9 cellular contexts compared by ENCODE assay signal in the genomic region with DNA sequence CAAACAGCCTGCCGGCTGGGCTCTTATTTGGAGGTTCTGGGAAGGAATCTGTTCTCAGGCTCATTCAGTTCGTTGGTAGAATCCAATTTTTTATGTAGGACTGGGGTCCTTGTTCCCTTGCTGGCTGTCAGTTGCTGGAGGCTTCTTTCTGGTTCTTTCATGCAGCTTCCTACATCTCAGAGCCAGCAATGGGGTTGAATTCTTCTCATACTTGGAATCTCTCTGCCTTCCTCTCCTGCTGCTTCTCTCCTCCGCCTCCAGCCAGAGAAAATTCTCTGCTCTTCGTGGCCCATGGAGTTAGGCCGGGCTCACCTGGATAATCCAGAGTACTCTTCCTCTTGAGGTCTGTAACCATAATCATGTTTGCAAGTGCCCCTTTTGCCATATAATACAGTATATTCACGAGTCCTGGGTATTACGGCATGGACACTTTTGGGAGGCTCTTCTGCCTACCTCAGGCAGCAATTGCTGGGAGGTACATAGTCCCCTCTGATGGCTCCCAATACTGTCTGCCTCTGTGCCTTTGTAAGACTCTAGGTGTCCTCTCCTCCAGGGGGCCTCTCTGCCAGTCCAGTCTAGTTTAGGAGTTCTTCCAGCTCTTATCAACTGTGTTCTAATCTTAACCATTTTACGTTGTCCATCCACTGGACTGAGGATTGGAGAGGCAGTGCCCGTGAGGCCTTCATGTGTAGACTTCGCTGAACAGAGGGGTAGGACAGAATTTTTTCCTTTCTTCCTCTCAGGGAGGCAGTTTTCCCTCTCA. TPM values are rescaled to one million over a fixed set of nuclear protein-coding genes. Genes with fewer than 3 reads are reported as not detected.
DNase-seq lines count a peak whose midpoint lies in the region; ATAC-seq and TF ChIP-seq lines count a peak whose summit lies in the region.
"Had no signal": no experiment of that assay in that cellular context is flagged by ENCODE, and none has a peak within 500 bp of the region (broad histone marks: within the 10 kb centered on the region; RNA-seq: fewer than 3 reads in every experiment).

No MANE protein-coding gene starts in this region.

- peak overlapping the region; percentile 92; the same call in 1 of the 2 replicates for H3K4me3 ChIP-seq in iPS-20b (ENCODE audit: low read length)

- peaks cover 15% of the 10 kb centered on the region; the same call in 1 of the 2 replicates for H3K36me3 ChIP-seq in iPS-20b (ENCODE audit: insufficient read depth, low read depth, low read length)

- POLR2A ChIA-PET in activated CD8-positive, alpha-beta T cell treated with anti-CD3 and anti-CD28 coated beads for 36 hours (lab: Charles Lee): interaction anchor here (4.5 kb wide), 1 partner anchor 14 kb away, joined by 34 read pairs; no protein-coding TSS in a partner anchor

- ATAC-seq in activated naive CD4-positive, alpha-beta T cell treated with anti-CD3 and anti-CD28 coated beads, Interleukin-2, amount 50 U/mL, for 72 hours: no peak
- ATAC-seq in activated CD8-positive, alpha-beta T cell treated with anti-CD3 and anti-CD28 coated beads for 36 hours: no peak
- no peak for ATAC-seq in stimulated activated naive CD8-positive, alpha-beta T cell treated with anti-CD3 and anti-CD28 coated beads, Interleukin-15, amount 100 ng/mL, for 72 hours
- no peak for ATAC-seq in GM21528 (IDR thresholded peaks at IDR 0.05; ENCODE audit: low FRiP score, unreplicated experiment)

- peaks cover 57% of the 10 kb centered on the region for H3K4me1 Mint-ChIP-seq in activated naive CD4-positive, alpha-beta T cell treated with anti-CD3 and anti-CD28 coated beads, Interleukin-2, amount 10 ng/mL, durations not matched to agents 7 days and 5 days
- H3K4me1 Mint-ChIP-seq in activated CD8-positive, alpha-beta T cell treated with anti-CD3 and anti-CD28 coated beads for 36 hours (ENCODE audit: low read depth): peaks cover 49% of the 10 kb centered on the region
- peaks cover 69% of the 10 kb centered on the region for H3K4me1 Mint-ChIP-seq in stimulated activated naive CD8-positive, alpha-beta T cell treated with anti-CD3 and anti-CD28 coated beads, Interleukin-15, amount 100 ng/mL, for 72 hours

- peaks cover 10% of the 10 kb centered on the region for H3K36me3 Mint-ChIP-seq in activated naive CD4-positive, alpha-beta T cell treated with anti-CD3 and anti-CD28 coated beads, Interleukin-2, amount 10 ng/mL, durations not matched to agents 7 days and 5 days
- H3K36me3 Mint-ChIP-seq in activated naive CD4-positive, alpha-beta T cell treated with anti-CD3 and anti-CD28 coated beads, Interleukin-2, amount 50 U/mL, for 72 hours: peaks cover 9 to 19% of the 10 kb centered on the region in 2 donors
- peaks cover 14% of the 10 kb centered on the region for H3K36me3 Mint-ChIP-seq in activated CD8-positive, alpha-beta T cell treated with anti-CD3 and anti-CD28 coated beads for 36 hours (ENCODE audit: low read depth)

- CTCF ChIA-PET in activated naive CD4-positive, alpha-beta T cell treated with anti-CD3 and anti-CD28 coated beads, Interleukin-2, amount 10 ng/mL, durations not matched to agents 7 days and 5 days (lab: Charles Lee): no interaction called here
- CTCF ChIA-PET in activated CD8-positive, alpha-beta T cell treated with anti-CD3 and anti-CD28 coated beads for 36 hours (lab: Charles Lee): interaction anchor here (1.0 kb wide), 1 partner anchor 201 kb away, joined by 3 read pairs; no protein-coding TSS in a partner anchor

- peaks cover 9% of the 10 kb centered on the region for H3K4me1 ChIP-seq in iPS-20b (ENCODE audit: insufficient read depth, low read length)

- H3K9me3 ChIP-seq in iPS-20b (ENCODE audit: insufficient read depth, low read depth, low read length): no peaks in the 10 kb centered on the region

- peak overlapping the region; percentile 16 for H3K27ac Mint-ChIP-seq in activated naive CD4-positive, alpha-beta T cell treated with anti-CD3 and anti-CD28 coated beads, Interleukin-2, amount 10 ng/mL, durations not matched to agents 7 days and 5 days
- H3K27ac Mint-ChIP-seq in activated naive CD4-positive, alpha-beta T cell treated with anti-CD3 and anti-CD28 coated beads, Interleukin-2, amount 50 U/mL, for 72 hours: no peak overlapping the region
- no peak overlapping the region for H3K27ac Mint-ChIP-seq in activated CD8-positive, alpha-beta T cell treated with anti-CD3 and anti-CD28 coated beads for 36 hours
- H3K27ac Mint-ChIP-seq in stimulated activated naive CD8-positive, alpha-beta T cell treated with anti-CD3 and anti-CD28 coated beads, Interleukin-15, amount 100 ng/mL, for 72 hours: peak overlapping the region in 1 of 2 donors; percentile 23

- peak overlapping the region; percentile 68 for H3K4me3 Mint-ChIP-seq in activated naive CD4-positive, alpha-beta T cell treated with anti-CD3 and anti-CD28 coated beads, Interleukin-2, amount 10 ng/mL, durations not matched to agents 7 days and 5 days
- peak overlapping the region; percentile 89 for H3K4me3 Mint-ChIP-seq in activated CD8-positive, alpha-beta T cell treated with anti-CD3 and anti-CD28 coated beads for 36 hours
- H3K4me3 Mint-ChIP-seq in stimulated activated naive CD8-positive, alpha-beta T cell treated with anti-CD3 and anti-CD28 coated beads, Interleukin-15, amount 100 ng/mL, for 72 hours: peak overlapping the region; percentile 53 to 75

- peaks cover 4% of the 10 kb centered on the region for H3K27me3 Mint-ChIP-seq in activated naive CD4-positive, alpha-beta T cell treated with anti-CD3 and anti-CD28 coated beads, Interleukin-2, amount 10 ng/mL, durations not matched to agents 7 days and 5 days
- no peaks in the 10 kb centered on the region for H3K27me3 Mint-ChIP-seq in activated CD8-positive, alpha-beta T cell treated with anti-CD3 and anti-CD28 coated beads for 36 hours
- no peaks in the 10 kb centered on the region for H3K27me3 Mint-ChIP-seq in stimulated activated naive CD8-positive, alpha-beta T cell treated with anti-CD3 and anti-CD28 coated beads, Interleukin-15, amount 100 ng/mL, for 72 hours

- DNase-seq in activated naive CD4-positive, alpha-beta T cell treated with anti-CD3 and anti-CD28 coated beads, Interleukin-2, amount 10 ng/mL, durations not matched to agents 7 days and 5 days: no peak
- no peak for DNase-seq in activated naive CD4-positive, alpha-beta T cell treated with anti-CD3 and anti-CD28 coated beads, Interleukin-2, amount 50 U/mL, for 72 hours (ENCODE audit: low spot score in 2 of 2)
- no peak for DNase-seq in activated CD8-positive, alpha-beta T cell treated with anti-CD3 and anti-CD28 coated beads for 36 hours
- DNase-seq in stimulated activated naive CD8-positive, alpha-beta T cell treated with anti-CD3 and anti-CD28 coated beads, Interleukin-15, amount 100 ng/mL, for 72 hours: no peak
- no peak for DNase-seq in retina
- DNase-seq in COLO668 (lab: John Stamatoyannopoulos, UW; ENCODE audit: unreplicated experiment): no peak
- DNase-seq: SIG-M5 had no signal

- no peaks in the 10 kb centered on the region for H3K27me3 ChIP-seq in iPS-20b (ENCODE audit: insufficient read depth, low read length)

- peaks cover 5% of the 10 kb centered on the region for H3K9me3 Mint-ChIP-seq in activated naive CD4-positive, alpha-beta T cell treated with anti-CD3 and anti-CD28 coated beads, Interleukin-2, amount 10 ng/mL, durations not matched to agents 7 days and 5 days
- no peaks in the 10 kb centered on the region for H3K9me3 Mint-ChIP-seq in activated naive CD4-positive, alpha-beta T cell treated with anti-CD3 and anti-CD28 coated beads, Interleukin-2, amount 50 U/mL, for 72 hours
- H3K9me3 Mint-ChIP-seq in activated CD8-positive, alpha-beta T cell treated with anti-CD3 and anti-CD28 coated beads for 36 hours: no peaks in the 10 kb centered on the region
- H3K9me3 Mint-ChIP-seq in stimulated activated naive CD8-positive, alpha-beta T cell treated with anti-CD3 and anti-CD28 coated beads, Interleukin-15, amount 100 ng/mL, for 72 hours: no peaks in the 10 kb centered on the region

- H3K27ac ChIP-seq in iPS-20b (ENCODE audit: low read length): no peak overlapping the region

- TF ChIP-seq CTCF in activated CD8-positive, alpha-beta T cell treated with anti-CD3 and anti-CD28 coated beads for 36 hours (IDR thresholded peaks at IDR 0.05): no peak

- H3K9ac ChIP-seq in iPS-20b (ENCODE audit: low read depth, low read length): no peak overlapping the region

- intact Hi-C loops in activated CD8-positive, alpha-beta T cell treated with anti-CD3 and anti-CD28 coated beads for 36 hours (cut with micrococcal nuclease): no loop called here

RNA-seq across cellular contexts. Expression of a gene that starts 2.2 kb away (rescaled TPM):
- total RNA-seq in activated naive CD4-positive, alpha-beta T cell treated with anti-CD3 and anti-CD28 coated beads, Interleukin-2, amount 50 U/mL, for 72 hours: 10 to 100 TPM; 19.9 to 24.8 TPM
- 10 to 100 TPM; 25.5 to 26.3 TPM for total RNA-seq in activated CD8-positive, alpha-beta T cell treated with anti-CD3 and anti-CD28 coated beads for 36 hours

RNA-seq across cellular contexts. Expression of a gene that starts 2.3 kb away (rescaled TPM):
- total RNA-seq in activated naive CD4-positive, alpha-beta T cell treated with anti-CD3 and anti-CD28 coated beads, Interleukin-2, amount 50 U/mL, for 72 hours: 10 to 100 TPM; 22.1 to 29.2 TPM
- 10 to 100 TPM; 24.2 to 27.8 TPM for total RNA-seq in activated CD8-positive, alpha-beta T cell treated with anti-CD3 and anti-CD28 coated beads for 36 hours
